Comparison of ENCODE assay signal across 9 cellular contexts in the genomic region with DNA sequence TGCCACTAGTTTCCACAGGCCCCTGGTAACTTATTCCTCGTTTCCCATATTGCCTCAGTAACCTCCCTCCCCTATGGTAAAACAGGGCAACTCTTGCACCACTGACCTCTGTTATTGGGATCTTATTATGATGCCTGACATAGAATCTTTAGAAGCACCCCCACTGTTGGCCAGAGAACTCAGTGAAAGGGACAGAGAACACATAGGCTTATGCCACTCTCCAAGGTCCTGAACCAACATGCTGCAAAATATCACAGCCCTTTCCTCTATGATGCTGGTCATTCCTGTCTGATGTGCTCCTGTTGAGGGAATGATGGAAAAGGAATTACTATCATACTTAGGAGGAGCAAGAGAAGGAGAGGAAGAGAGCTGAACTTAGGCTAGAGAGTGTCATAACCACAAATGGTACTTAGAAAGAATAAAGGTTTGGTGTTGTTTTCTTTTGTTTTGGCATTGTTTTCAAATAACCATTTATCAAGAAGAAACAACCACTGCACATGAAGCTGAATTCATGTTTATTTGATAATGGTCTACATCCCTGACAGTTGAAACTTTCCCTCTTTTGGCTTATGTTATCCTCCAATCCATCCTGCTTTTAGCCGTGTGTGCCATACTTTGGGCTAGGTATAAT.
A peak's percentile ranks its signal among the peaks of the same experiment; 100 is the strongest.
DNase-seq lines count a peak whose midpoint lies in the region; ATAC-seq and TF ChIP-seq lines count a peak whose summit lies in the region.
"Had no signal": no experiment of that assay in that cellular context is flagged by ENCODE, and none has a peak within 500 bp of the region (broad histone marks: within the 10 kb centered on the region; RNA-seq: fewer than 3 reads in every experiment).

No MANE protein-coding gene starts in this region.

- H2BK12ac ChIP-seq in mesenchymal stem cell (ENCODE audit: low read length in 2 of 2): no peak overlapping the region

- H2AK5ac ChIP-seq in mesenchymal stem cell (ENCODE audit: low read length, severe bottlenecking): no peak overlapping the region

- no peaks in the 10 kb centered on the region for H4K20me1 ChIP-seq in MM.1S (ENCODE audit: insufficient read depth, low read length)
- no peaks in the 10 kb centered on the region for H4K20me1 ChIP-seq in mammary epithelial cell (ENCODE audit: insufficient read depth, low read length)
- H4K20me1 ChIP-seq in smooth muscle cell (ENCODE audit: low read depth): no peaks in the 10 kb centered on the region

- no peaks in the 10 kb centered on the region for H3K79me1 ChIP-seq in mesenchymal stem cell (replicated peaks; ENCODE audit: low read length, poor library complexity, severe bottlenecking)

- H3K27ac ChIP-seq in MM.1S (ENCODE audit: low read length): no peak overlapping the region
- H3K27ac ChIP-seq in mammary epithelial cell (ENCODE audit: insufficient read depth, low read depth, low read length): no peak overlapping the region
- H3K27ac ChIP-seq in mesenchymal stem cell (ENCODE audit: low read length, poor library complexity, severe bottlenecking): no peak overlapping the region
- no peak overlapping the region for H3K27ac ChIP-seq in smooth muscle cell (ENCODE audit: low read depth)

- no peak overlapping the region for H3K14ac ChIP-seq in mesenchymal stem cell (ENCODE audit: low read length in 2 of 2)

- CTCF ChIA-PET in mammary epithelial cell (lab: Charles Lee; ENCODE audit: low non-redundant PET): no interaction called here

- H3K36me3 ChIP-seq in MM.1S (replicated peaks; ENCODE audit: insufficient read depth, low read length): no peaks in the 10 kb centered on the region
- H3K36me3 ChIP-seq in mammary epithelial cell (ENCODE audit: insufficient read depth, low read length): no peaks in the 10 kb centered on the region
- H3K36me3 ChIP-seq in mesenchymal stem cell (ENCODE audit: control insufficient read depth in 1 of 2, insufficient read depth in 2 of 2, low read depth in 1 of 2, low read length in 2 of 2): no peaks in the 10 kb centered on the region
- no peaks in the 10 kb centered on the region for H3K36me3 ChIP-seq in smooth muscle cell (ENCODE audit: low read depth)

- H3K4me1 ChIP-seq in MM.1S (ENCODE audit: low read length): no peaks in the 10 kb centered on the region
- H3K4me1 ChIP-seq in mammary epithelial cell (ENCODE audit: insufficient read depth, low read length): no peaks in the 10 kb centered on the region
- no peaks in the 10 kb centered on the region for H3K4me1 ChIP-seq in mesenchymal stem cell (ENCODE audit: control insufficient read depth, insufficient read depth, low read depth, low read length)
- no peaks in the 10 kb centered on the region for H3K4me1 ChIP-seq in smooth muscle cell (ENCODE audit: low read depth)

- H3F3A ChIP-seq in MM.1S (ENCODE audit: insufficient read depth, low read length): no peaks in the 10 kb centered on the region
- H3F3A ChIP-seq in smooth muscle cell (ENCODE audit: low read depth): no peaks in the 10 kb centered on the region

- no peak overlapping the region for H4K8ac ChIP-seq in mesenchymal stem cell (ENCODE audit: low read length)

- no peak overlapping the region for H3K4ac ChIP-seq in mesenchymal stem cell (ENCODE audit: low read depth in 1 of 2, low read length in 2 of 2)

- no peaks in the 10 kb centered on the region for H3K9me2 ChIP-seq in MM.1S (replicated peaks; ENCODE audit: insufficient read depth, low read length)

- H3K4me2 ChIP-seq in MM.1S (ENCODE audit: low read depth, low read length) (no peak overlapping the region), mammary epithelial cell (ENCODE audit: insufficient read depth, low read depth, low read length) (no peak overlapping the region), mesenchymal stem cell (ENCODE audit: low read length, poor library complexity, severe bottlenecking) (no peak overlapping the region), smooth muscle cell (no peak overlapping the region)

- H3K18ac ChIP-seq in mesenchymal stem cell (ENCODE audit: low read depth in 1 of 2, low read length in 2 of 2): no peak overlapping the region

- H2BK15ac ChIP-seq in mesenchymal stem cell (ENCODE audit: low read depth, poor library complexity, severe bottlenecking): no peak overlapping the region

- ATAC-seq in HG03095 (IDR thresholded peaks at IDR 0.05; ENCODE audit: unreplicated experiment): no peak
- no peak for ATAC-seq in HG03432 (IDR thresholded peaks at IDR 0.05; ENCODE audit: unreplicated experiment)
- ATAC-seq in GM18520 (IDR thresholded peaks at IDR 0.05; ENCODE audit: unreplicated experiment): no peak

- H4K91ac ChIP-seq in mesenchymal stem cell (ENCODE audit: low read length): no peak overlapping the region

- BruUV-seq in mammary epithelial cell (replicated peaks; lab: Mats Ljungman, UMichigan): no TSS peak

- 50% methylated on average over 2 of the region's 2 CpGs for WGBS in mammary epithelial cell (ENCODE audit: low coverage, missing lambda C conversion rate)
- WGBS in mesenchymal stem cell: 57% methylated on average over 2 of the region's 2 CpGs
- WGBS in smooth muscle cell (ENCODE audit: low lambda C conversion rate): 96% methylated on average over 2 of the region's 2 CpGs

- H2AFZ ChIP-seq in MM.1S (ENCODE audit: low read length) (no peak overlapping the region), mammary epithelial cell (ENCODE audit: low read depth, low read length) (no peak overlapping the region), mesenchymal stem cell (ENCODE audit: low read depth, low read length) (no peak overlapping the region), smooth muscle cell (ENCODE audit: low read depth) (no peak overlapping the region)

- no peak overlapping the region for H3K23ac ChIP-seq in mesenchymal stem cell (ENCODE audit: low read length in 2 of 2)

- intact Hi-C loops in mammary epithelial cell (cut with micrococcal nuclease): no loop called here

- H3K4me3 ChIP-seq in MM.1S (ENCODE audit: low read length) (no peak overlapping the region), mammary epithelial cell (replicated peaks in 1 of 3; ENCODE audit: insufficient read depth in 1 of 3, low read depth in 2 of 3, low read length in 3 of 3) (no peak overlapping the region), mesenchymal stem cell (ENCODE audit: insufficient read depth in 1 of 2, low read depth in 1 of 2, low read length in 2 of 2) (no peak overlapping the region), smooth muscle cell (no peak overlapping the region)

- no peak overlapping the region for H2BK120ac ChIP-seq in mesenchymal stem cell (ENCODE audit: low read depth, low read length)

- dilution Hi-C loops in mammary epithelial cell (cut with HindIII; ENCODE audit: low sequenced_read_pairs): no loop called here

- TF ChIP-seq CTCF in GM13976 (IDR thresholded peaks at IDR 0.05; ENCODE audit: borderline replicate concordance, control extremely low read depth, extremely low read depth, insufficient read depth, missing control alignments) (no peak), MM.1S (IDR thresholded peaks at IDR 0.05; ENCODE audit: low read length) (no peak), mammary epithelial cell (conservative IDR thresholded peaks at IDR 0.05 in 1 of 2, IDR thresholded peaks at IDR 0.05 in 1 of 2; ENCODE audit: extremely low read depth in 1 of 2, insufficient read depth in 1 of 2, low read depth in 1 of 2, low read length in 2 of 2) (no peak), smooth muscle cell (IDR thresholded peaks at IDR 0.05; ENCODE audit: borderline replicate concordance, insufficient read depth, poor library complexity, severe bottlenecking) (no peak)

- no peak overlapping the region for H2BK5ac ChIP-seq in mesenchymal stem cell (ENCODE audit: low read depth, low read length, poor library complexity, severe bottlenecking)

- H3K9me3 ChIP-seq in MM.1S (replicated peaks; ENCODE audit: insufficient read depth, low read length) (no peaks in the 10 kb centered on the region), mammary epithelial cell (replicated peaks; ENCODE audit: insufficient read depth, low read length) (peaks cover 7% of the 10 kb centered on the region), mesenchymal stem cell (ENCODE audit: control insufficient read depth, low read length) (no peaks in the 10 kb centered on the region), smooth muscle cell (replicated peaks; ENCODE audit: low read depth) (no peaks in the 10 kb centered on the region)

- DNase-seq in GM13976 (ENCODE audit: low spot score) (peak; percentile 40), MM.1S (peak; percentile 39), mammary epithelial cell (peak; percentile 1), mesenchymal stem cell (peak; percentile 4), smooth muscle cell (lab: John Stamatoyannopoulos, UW; ENCODE audit: unreplicated experiment) (no peak)
- DNase-seq: stimulated activated CD4-positive, alpha-beta T cell treated with anti-CD3 and anti-CD28 coated beads, Interleukin-4, amount 100 ng/mL, for 24 hours had no signal

- H3K9ac ChIP-seq in MM.1S (ENCODE audit: low read length): no peak overlapping the region
- no peak overlapping the region for H3K9ac ChIP-seq in mammary epithelial cell (ENCODE audit: insufficient read depth, low read length)
- no peak overlapping the region for H3K9ac ChIP-seq in mesenchymal stem cell (ENCODE audit: low read length)
- no peak overlapping the region for H3K9ac ChIP-seq in smooth muscle cell (ENCODE audit: low read depth)

- in situ Hi-C loops in GM13976 (cut with MboI; ENCODE audit: low sequenced_read_pairs, unreplicated experiment) (no loop called here), mammary epithelial cell (cut with MboI; ENCODE audit: low sequenced_read_pairs in 2 of 2) (no loop called here)

- H3K79me2 ChIP-seq in MM.1S (ENCODE audit: low read length): no peaks in the 10 kb centered on the region
- no peaks in the 10 kb centered on the region for H3K79me2 ChIP-seq in mammary epithelial cell (ENCODE audit: insufficient read depth, low read length)
- H3K79me2 ChIP-seq in smooth muscle cell (ENCODE audit: low read depth): no peaks in the 10 kb centered on the region

- H3K27me3 ChIP-seq in MM.1S (replicated peaks; ENCODE audit: insufficient read depth, low read length) (no peaks in the 10 kb centered on the region), mammary epithelial cell (ENCODE audit: insufficient read depth, low read length) (no peaks in the 10 kb centered on the region), mesenchymal stem cell (ENCODE audit: control insufficient read depth in 1 of 2, insufficient read depth in 1 of 2, low read length in 2 of 2) (no peaks in the 10 kb centered on the region), smooth muscle cell (ENCODE audit: low read depth) (no peaks in the 10 kb centered on the region)
